ENCODE assay signal across 7 cellular contexts in genomic region chr6:151125651-151126416, GRCh38.
DNase-seq lines count a peak whose midpoint lies in the region; ATAC-seq and TF ChIP-seq lines count a peak whose summit lies in the region.
"Not testable (repeated sequence)": the region's sequence is repeated elsewhere in the genome, so short reads cannot be mapped to it uniquely, and the experiment has no call there.

No MANE protein-coding gene starts in this region.

- not testable (repeated sequence) for H3K9me3 ChIP-seq in MG63

- not testable (repeated sequence) for TF ChIP-seq CTCF in Calu3 (IDR thresholded peaks at IDR 0.05; ENCODE audit: unreplicated experiment); VCaP (conservative IDR thresholded peaks at IDR 0.05); astrocyte of the spinal cord (IDR thresholded peaks at IDR 0.05; ENCODE audit: low read depth, low read length); fibroblast of pulmonary artery (IDR thresholded peaks at IDR 0.05; ENCODE audit: low read length, missing control alignments); progenitor cell of endocrine pancreas (IDR thresholded peaks at IDR 0.05; ENCODE audit: unreplicated experiment)

- in situ Hi-C loops in astrocyte of the spinal cord (cut with HindIII; ENCODE audit: low sequenced_read_pairs), result not testable (repeated sequence)

- H3K4me1 Mint-ChIP-seq in Calu3 (ENCODE audit: low read depth, unreplicated experiment) (peaks cover 26% of the 10 kb centered on the region), progenitor cell of endocrine pancreas (ENCODE audit: low read depth) (peaks cover 12% of the 10 kb centered on the region)

- not testable (repeated sequence) for H3K36me3 Mint-ChIP-seq in Calu3 (ENCODE audit: insufficient read depth, unreplicated experiment); progenitor cell of endocrine pancreas (ENCODE audit: insufficient read depth)

- H3K27ac ChIP-seq in VCaP, result peak overlapping the region; percentile 60

- intact Hi-C loops in Calu3 (cut with micrococcal nuclease; ENCODE audit: unreplicated experiment), result not testable (repeated sequence)

- not testable (repeated sequence) for H3K36me3 ChIP-seq in MG63

- H3K4me3 ChIP-seq in MG63; astrocyte of the spinal cord (ENCODE audit: low read depth, low read length); fibroblast of pulmonary artery (replicated peaks; ENCODE audit: low read depth, low read length): not testable (repeated sequence)

- H3K27me3 ChIP-seq in MG63, result not testable (repeated sequence)

- CTCF ChIA-PET in Calu3 (lab: Charles Lee), result not testable (repeated sequence)

- H3K27ac Mint-ChIP-seq in Calu3 (ENCODE audit: unreplicated experiment) (peak overlapping the region; percentile 53), progenitor cell of endocrine pancreas (peak overlapping the region; percentile 4)

- not testable (repeated sequence) for H3K4me3 Mint-ChIP-seq in Calu3 (ENCODE audit: low read depth, unreplicated experiment); progenitor cell of endocrine pancreas (ENCODE audit: low read depth)

- BruUV-seq in Calu3 (replicated peaks; lab: Mats Ljungman, UMichigan), result not testable (repeated sequence)

- DNase-seq in Calu3 (peak; percentile 38), MG63 (peak; percentile 45), astrocyte of the spinal cord (ENCODE audit: low read depth, low spot score) (peak; percentile 35), fibroblast of pulmonary artery (ENCODE audit: low read depth) (peak; percentile 66)
- not testable (repeated sequence) for DNase-seq in left lobe of liver (ENCODE audit: low spot score); progenitor cell of endocrine pancreas (ENCODE audit: low spot score, unreplicated experiment)

- ATAC-seq in left lobe of liver, result peak; percentile 75

- H3K27me3 Mint-ChIP-seq in Calu3 (ENCODE audit: unreplicated experiment); progenitor cell of endocrine pancreas: not testable (repeated sequence)

- H3K9me3 Mint-ChIP-seq in Calu3 (ENCODE audit: low read depth, unreplicated experiment); progenitor cell of endocrine pancreas (ENCODE audit: low read depth): not testable (repeated sequence)
